ENCODE assay signal across 25 cellular contexts in the genomic region with DNA sequence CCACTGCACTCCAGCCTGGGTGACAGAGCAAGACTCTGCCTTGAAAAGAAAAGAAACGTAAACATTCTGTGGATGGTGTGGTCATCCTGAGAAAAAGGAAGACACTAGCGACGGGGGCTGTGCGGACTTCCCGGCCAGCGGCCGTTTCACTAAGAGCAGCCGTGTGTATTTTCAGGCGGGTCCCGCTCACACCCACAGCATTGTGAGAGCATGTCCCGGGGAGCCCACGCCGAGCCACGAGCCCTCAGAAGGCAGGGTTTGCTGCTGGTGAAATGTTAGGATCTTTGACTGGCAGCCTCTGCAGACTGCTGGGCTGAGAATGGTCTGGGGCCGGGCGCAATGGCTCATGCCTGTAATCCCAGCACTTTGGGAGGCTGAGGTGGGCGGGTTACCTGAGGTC. TPM values are rescaled to one million over a fixed set of nuclear protein-coding genes. Genes with fewer than 3 reads are reported as not detected.
"Had no signal": no experiment of that assay in that cellular context is flagged by ENCODE, and none has a peak within 500 bp of the region (broad histone marks: within the 10 kb centered on the region; RNA-seq: fewer than 3 reads in every experiment).

No MANE protein-coding gene starts in this region.

- H3K27ac ChIP-seq: left lung, lower lobe of right lung, ovary, right atrium auricular region, right lobe of liver, tibial nerve, uterus had no signal

- H3K27me3 ChIP-seq: left lung, ovary, right atrium auricular region, right lobe of liver, tibial nerve, uterus had no signal

- H3K36me3 ChIP-seq: ovary, right lobe of liver, uterus had no signal

- H3K4me3 Mint-ChIP-seq: naive thymus-derived CD8-positive, alpha-beta T cell; stimulated activated memory B cell treated with anti-CD40 and anti-IgM and Interleukin-4, amounts not matched to agents 10 μg/mL and 1 μg/mL and 100 μg/mL, for 72 hours; stimulated activated naive CD8-positive, alpha-beta T cell treated with anti-CD3 and anti-CD28 coated beads, Interleukin-15, amount 100 ng/mL, for 72 hours; type B pancreatic cell had no signal

- FAIRE-seq: keratinocyte had no signal

- H3K9me3 ChIP-seq: lower lobe of right lung, ovary, right atrium auricular region, right lobe of liver, tibial nerve, uterus had no signal

- ATAC-seq: left colon; left lung; lower lobe of right lung; naive thymus-derived CD8-positive, alpha-beta T cell; right lobe of liver; stimulated activated memory B cell treated with anti-CD40 and anti-IgM and Interleukin-4, amounts not matched to agents 10 μg/mL and 1 μg/mL and 100 μg/mL, for 72 hours; stimulated activated naive CD8-positive, alpha-beta T cell treated with anti-CD3 and anti-CD28 coated beads, Interleukin-15, amount 100 ng/mL, for 72 hours had no signal

- H3K27ac Mint-ChIP-seq: naive thymus-derived CD8-positive, alpha-beta T cell; progenitor cell of endocrine pancreas; stimulated activated memory B cell treated with anti-CD40 and anti-IgM and Interleukin-4, amounts not matched to agents 10 μg/mL and 1 μg/mL and 100 μg/mL, for 72 hours; type B pancreatic cell had no signal

- DNase-seq: head of caudate nucleus; hippocampal formation; left colon; lower lobe of right lung; mammary epithelial cell; mesenchymal stem cell; ovary; stimulated activated CD4-positive, alpha-beta T cell treated with anti-CD3 and anti-CD28 coated beads, Interleukin-1b, Interleukin-23, amount 100 ng/mL, for 48 hours; stimulated activated CD4-positive, alpha-beta T cell treated with anti-CD3 and anti-CD28 coated beads, Interleukin-2, amount 100 ng/mL, for 48 hours; stimulated activated CD4-positive, alpha-beta T cell treated with anti-CD3 and anti-CD28 coated beads, Interleukin-4, amount 100 ng/mL, for 4 hours; stimulated activated CD8-positive, alpha-beta memory T cell treated with anti-CD3 and anti-CD28 coated beads, Interleukin-4, amount 100 ng/mL, for 48 hours; stimulated activated naive CD4-positive, alpha-beta T cell treated with Interleukin-2 at 50 U/mL for 16 hours; stimulated activated naive CD8-positive, alpha-beta T cell treated with anti-CD3 and anti-CD28 coated beads, Interleukin-15, amount 100 ng/mL, for 72 hours; substantia nigra; uterus had no signal

- H3K4me3 ChIP-seq: left lung, lower lobe of right lung, ovary, right atrium auricular region, right lobe of liver, smooth muscle cell, tibial nerve, uterus had no signal

- H3K4me1 Mint-ChIP-seq: stimulated activated memory B cell treated with anti-CD40 and anti-IgM and Interleukin-4, amounts not matched to agents 10 μg/mL and 1 μg/mL and 100 μg/mL, for 72 hours had no signal

- H3K4me1 ChIP-seq: left lung, lower lobe of right lung, right atrium auricular region, right lobe of liver, tibial nerve, uterus had no signal

- H3K27me3 Mint-ChIP-seq: naive thymus-derived CD8-positive, alpha-beta T cell; progenitor cell of endocrine pancreas; stimulated activated memory B cell treated with anti-CD40 and anti-IgM and Interleukin-4, amounts not matched to agents 10 μg/mL and 1 μg/mL and 100 μg/mL, for 72 hours; stimulated activated naive CD8-positive, alpha-beta T cell treated with anti-CD3 and anti-CD28 coated beads, Interleukin-15, amount 100 ng/mL, for 72 hours; type B pancreatic cell had no signal

RNA-seq across cellular contexts. Expression of gene SOX8, which starts 51.1 kb away (rescaled TPM):
- polyA plus RNA-seq: mammary epithelial cell had no signal
